24 cellular contexts compared by ENCODE assay signal in the genomic region with DNA sequence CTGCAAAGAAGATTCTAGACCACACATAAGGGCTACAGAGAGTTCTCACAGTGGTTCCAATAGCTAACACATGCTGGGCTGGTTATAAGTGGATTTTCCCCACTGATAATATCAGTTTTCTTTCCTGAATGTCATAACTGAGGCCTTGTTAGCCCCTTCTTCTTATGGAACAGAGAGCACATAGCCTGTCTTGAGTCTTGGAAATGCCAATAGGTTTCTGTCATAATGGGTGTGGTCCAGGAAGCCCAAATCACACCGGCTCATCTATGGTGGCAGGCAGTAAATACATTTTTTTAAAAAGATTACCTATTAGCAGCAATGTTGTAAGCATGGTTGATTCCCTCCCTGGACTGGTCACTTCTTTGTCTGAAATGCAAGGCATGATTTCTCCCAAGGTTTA.
"Had no signal": no experiment of that assay in that cellular context is flagged by ENCODE, and none has a peak within 500 bp of the region (broad histone marks: within the 10 kb centered on the region; RNA-seq: fewer than 3 reads in every experiment).

No MANE protein-coding gene starts in this region.

- FAIRE-seq: colon had no signal

- H3K27me3 ChIP-seq: adrenal gland, ascending aorta, brain microvascular endothelial cell, esophagus muscularis mucosa, neural progenitor cell had no signal

- DNase-seq: activated CD4-positive, alpha-beta T cell treated with anti-CD3 and anti-CD28 coated beads for 1 hour; activated T-cell treated with anti-CD3 and anti-CD28 coated beads, Interleukin-2, amount 50 U/mL, for 1 hour; brain microvascular endothelial cell; central memory CD4-positive, alpha-beta T cell; effector memory CD4-positive, alpha-beta T cell; head of caudate nucleus; left ventricle myocardium inferior; naive thymus-derived CD8-positive, alpha-beta T cell; psoas muscle; right cardiac atrium; stimulated activated CD4-positive, alpha-beta T cell treated with anti-CD3 and anti-CD28 coated beads, Interleukin-12 subunit alpha, Interleukin-12 subunit beta, amount 100 ng/mL, for 4 hours; stimulated activated CD4-positive, alpha-beta T cell treated with anti-CD3 and anti-CD28 coated beads, Interleukin-4, amount 100 ng/mL, for 4 hours; stimulated activated naive CD8-positive, alpha-beta T cell treated with anti-CD3 and anti-CD28 coated beads, Interleukin-15, Interleukin-2, amounts not matched to agents 100 U/mL and 50 U/mL, for 24 hours; T-cell had no signal

- H3K4me3 Mint-ChIP-seq: activated naive CD8-positive, alpha-beta T cell; activated T-helper 17 cell treated with anti-CD3 and anti-CD28 coated beads, Interleukin-2, amount 50 U/mL, for 72 hours; mesothelial cell of epicardium; naive thymus-derived CD8-positive, alpha-beta T cell; neural progenitor cell; T-cell; T-helper 2 cell treated with Interferon-gamma antibody and Interleukin-4, amounts not matched to agents 5 μg/mL and 100 μg/mL, for 36 hours had no signal

- H3K9me3 Mint-ChIP-seq: activated T-helper 17 cell treated with anti-CD3 and anti-CD28 coated beads, Interleukin-2, amount 50 U/mL, for 72 hours; mesothelial cell of epicardium; naive thymus-derived CD8-positive, alpha-beta T cell; neural progenitor cell; T-cell; T-helper 2 cell treated with Interferon-gamma antibody and Interleukin-4, amounts not matched to agents 5 μg/mL and 100 μg/mL, for 36 hours had no signal

- ATAC-seq: activated T-helper 17 cell treated with anti-CD3 and anti-CD28 coated beads, Interleukin-2, amount 50 U/mL, for 72 hours; gastroesophageal sphincter; naive thymus-derived CD8-positive, alpha-beta T cell; psoas muscle; right cardiac atrium; stimulated activated naive CD8-positive, alpha-beta T cell treated with anti-CD3 and anti-CD28 coated beads, Interleukin-15, Interleukin-2, amounts not matched to agents 100 U/mL and 50 U/mL, for 24 hours; T-cell had no signal

- H3K27ac ChIP-seq: ascending aorta, brain microvascular endothelial cell, esophagus muscularis mucosa, gastroesophageal sphincter, left ventricle myocardium inferior, neural progenitor cell, psoas muscle had no signal

- H3K9me3 ChIP-seq: adrenal gland, ascending aorta, esophagus muscularis mucosa, gastroesophageal sphincter, left ventricle myocardium inferior, psoas muscle had no signal

- H3K36me3 Mint-ChIP-seq: activated naive CD8-positive, alpha-beta T cell; mesothelial cell of epicardium; naive thymus-derived CD8-positive, alpha-beta T cell; neural progenitor cell; T-cell had no signal

- H3K27ac Mint-ChIP-seq: activated naive CD8-positive, alpha-beta T cell; activated T-helper 17 cell treated with anti-CD3 and anti-CD28 coated beads, Interleukin-2, amount 50 U/mL, for 72 hours; naive thymus-derived CD8-positive, alpha-beta T cell; neural progenitor cell; T-cell; T-helper 2 cell treated with Interferon-gamma antibody and Interleukin-4, amounts not matched to agents 5 μg/mL and 100 μg/mL, for 36 hours had no signal

- H3K27me3 Mint-ChIP-seq: activated naive CD8-positive, alpha-beta T cell; activated T-helper 17 cell treated with anti-CD3 and anti-CD28 coated beads, Interleukin-2, amount 50 U/mL, for 72 hours had no signal

- H3K36me3 ChIP-seq: adrenal gland, ascending aorta, brain microvascular endothelial cell, esophagus muscularis mucosa, gastroesophageal sphincter, left ventricle myocardium inferior, neural progenitor cell had no signal

- H3K9ac ChIP-seq: neural progenitor cell had no signal

- H3K4me3 ChIP-seq: adrenal gland, ascending aorta, esophagus muscularis mucosa, gastroesophageal sphincter, left ventricle myocardium inferior, neural progenitor cell, psoas muscle had no signal

- H3K4me1 Mint-ChIP-seq: activated T-helper 17 cell treated with anti-CD3 and anti-CD28 coated beads, Interleukin-2, amount 50 U/mL, for 72 hours; naive thymus-derived CD8-positive, alpha-beta T cell; neural progenitor cell; T-cell had no signal

- H3K4me2 ChIP-seq: neural progenitor cell had no signal

- H3K4me1 ChIP-seq: ascending aorta, esophagus muscularis mucosa, gastroesophageal sphincter, left ventricle myocardium inferior, psoas muscle had no signal
